ENCODE assay signal across 21 cellular contexts in genomic region chr2:171747371-171747770, GRCh38.
"Had no signal": no experiment of that assay in that cellular context is flagged by ENCODE, and none has a peak within 500 bp of the region (broad histone marks: within the 10 kb centered on the region; RNA-seq: fewer than 3 reads in every experiment).

No MANE protein-coding gene starts in this region.

- H3K9me3 Mint-ChIP-seq: endodermal cell; memory B cell; mesothelial cell of epicardium; naive B cell; natural killer cell treated with Interleukin-12 subunit alpha and Interleukin-12 subunit beta and Interleukin-15 and Interleukin-18, amount 100 ng/mL, for 72 hours; neural crest cell; stimulated activated effector memory CD8-positive, alpha-beta T cell treated with anti-CD3 and anti-CD28 coated beads, Interleukin-12 subunit alpha, Interleukin-12 subunit beta, amount 100 ng/mL, for 72 hours had no signal

- DNase-seq: effector CD8-positive, alpha-beta T cell; endodermal cell; foreskin fibroblast; gastrocnemius medialis; heart left ventricle; kidney; mucosa of descending colon; naive B cell; pancreas; stimulated activated CD4-positive, alpha-beta T cell treated with anti-CD3 and anti-CD28 coated beads, Interleukin-12 subunit alpha, Interleukin-12 subunit beta, amount 100 ng/mL, for 4 hours; stimulated activated CD4-positive, alpha-beta T cell treated with anti-CD3 and anti-CD28 coated beads, Interleukin-1b, Interleukin-23, amount 100 ng/mL, for 48 hours; stimulated activated CD4-positive, alpha-beta T cell treated with anti-CD3 and anti-CD28 coated beads, Interleukin-4, amount 100 ng/mL, for 24 hours; stimulated activated naive CD4-positive, alpha-beta T cell treated with Interleukin-2 at 50 U/mL for 16 hours; stomach; thyroid gland; trophoblast cell had no signal

- H3K4me1 Mint-ChIP-seq: endodermal cell; mesothelial cell of epicardium; neural crest cell; stimulated activated effector memory CD8-positive, alpha-beta T cell treated with anti-CD3 and anti-CD28 coated beads, Interleukin-12 subunit alpha, Interleukin-12 subunit beta, amount 100 ng/mL, for 72 hours had no signal

- H3K27ac Mint-ChIP-seq: endodermal cell; memory B cell; mesothelial cell of epicardium; naive B cell; natural killer cell treated with Interleukin-12 subunit alpha and Interleukin-12 subunit beta and Interleukin-15 and Interleukin-18, amount 100 ng/mL, for 72 hours; stimulated activated effector memory CD8-positive, alpha-beta T cell treated with anti-CD3 and anti-CD28 coated beads, Interleukin-12 subunit alpha, Interleukin-12 subunit beta, amount 100 ng/mL, for 72 hours had no signal

- H3K4me3 Mint-ChIP-seq: endodermal cell; memory B cell; mesothelial cell of epicardium; naive B cell; natural killer cell treated with Interleukin-12 subunit alpha and Interleukin-12 subunit beta and Interleukin-15 and Interleukin-18, amount 100 ng/mL, for 72 hours; neural crest cell; stimulated activated effector memory CD8-positive, alpha-beta T cell treated with anti-CD3 and anti-CD28 coated beads, Interleukin-12 subunit alpha, Interleukin-12 subunit beta, amount 100 ng/mL, for 72 hours had no signal

- H3K27me3 Mint-ChIP-seq: memory B cell; naive B cell; natural killer cell treated with Interleukin-12 subunit alpha and Interleukin-12 subunit beta and Interleukin-15 and Interleukin-18, amount 100 ng/mL, for 72 hours had no signal
